Comparison of ENCODE assay signal across 19 cellular contexts in the genomic region with DNA sequence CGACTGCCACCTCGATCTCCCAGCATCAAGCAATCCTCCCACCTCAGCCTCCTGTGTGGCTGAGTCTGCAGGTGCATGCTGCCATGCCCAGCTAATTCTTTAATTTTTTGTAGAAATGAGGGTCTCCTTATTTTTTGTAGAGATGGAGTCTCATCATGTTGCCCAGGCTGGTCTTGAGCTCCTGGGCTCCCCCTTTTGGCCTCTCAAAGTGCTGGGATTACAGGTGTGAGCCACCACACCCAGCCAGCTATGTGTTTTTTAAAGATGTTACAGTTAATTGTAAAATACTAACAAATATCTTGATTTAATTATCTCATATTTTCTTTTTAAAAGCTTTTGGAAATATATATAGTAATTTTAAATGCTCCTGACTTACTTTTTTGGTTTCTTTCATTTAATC.
DNase-seq lines count a peak whose midpoint lies in the region; ATAC-seq and TF ChIP-seq lines count a peak whose summit lies in the region.
"Had no signal": no experiment of that assay in that cellular context is flagged by ENCODE, and none has a peak within 500 bp of the region (broad histone marks: within the 10 kb centered on the region; RNA-seq: fewer than 3 reads in every experiment).

No MANE protein-coding gene starts in this region.

- no peaks in the 10 kb centered on the region for H3K36me3 Mint-ChIP-seq in GM23338 (ENCODE audit: low read depth)

- in situ Hi-C loops in astrocyte of the spinal cord (cut with HindIII; ENCODE audit: low sequenced_read_pairs): no loop called here

- H3K9me3 Mint-ChIP-seq in GM23338: no peaks in the 10 kb centered on the region
- H3K9me3 Mint-ChIP-seq: activated T-helper 17 cell treated with anti-CD3 and anti-CD28 coated beads, Interleukin-2, amount 50 U/mL, for 72 hours; CD8-positive, alpha-beta memory T cell had no signal

- no peaks in the 10 kb centered on the region for H3K4me1 ChIP-seq in DND-41 (ENCODE audit: insufficient read depth, low read length)
- H3K4me1 ChIP-seq in GM23338 (ENCODE audit: insufficient read depth): no peaks in the 10 kb centered on the region
- no peaks in the 10 kb centered on the region for H3K4me1 ChIP-seq in Peyer's patch
- H3K4me1 ChIP-seq: left lung had no signal

- no peak overlapping the region for H3K4me2 ChIP-seq in DND-41 (ENCODE audit: insufficient read depth, low read length)
- H3K4me2 ChIP-seq in GM23338: no peak overlapping the region

- no peaks in the 10 kb centered on the region for H4K20me1 ChIP-seq in DND-41 (ENCODE audit: insufficient read depth, low read length)
- no peaks in the 10 kb centered on the region for H4K20me1 ChIP-seq in GM23338 (replicated peaks; ENCODE audit: insufficient read depth)

- H3K4me3 Mint-ChIP-seq in GM23338: no peak overlapping the region
- H3K4me3 Mint-ChIP-seq: activated CD4-positive, alpha-beta T cell treated with anti-CD3 and anti-CD28 coated beads for 36 hours; activated T-helper 17 cell treated with anti-CD3 and anti-CD28 coated beads, Interleukin-2, amount 50 U/mL, for 72 hours; CD8-positive, alpha-beta memory T cell had no signal

- no peaks in the 10 kb centered on the region; the same call in 1 of the 2 replicates for H3K36me3 ChIP-seq in DND-41 (ENCODE audit: insufficient read depth, low read length)
- H3K36me3 ChIP-seq in GM23338 (ENCODE audit: insufficient read depth): no peaks in the 10 kb centered on the region
- H3K36me3 ChIP-seq in Peyer's patch: no peaks in the 10 kb centered on the region
- H3K36me3 ChIP-seq: left lung had no signal

- H3K9me3 ChIP-seq in DND-41 (ENCODE audit: insufficient read depth, low read length, severe bottlenecking) (no peaks in the 10 kb centered on the region), Peyer's patch (no peaks in the 10 kb centered on the region)
- H3K9me3 ChIP-seq: left lung had no signal

- H3K27me3 ChIP-seq in DND-41 (ENCODE audit: insufficient read depth, low read length, poor library complexity) (no peaks in the 10 kb centered on the region), GM23338 (ENCODE audit: insufficient read depth) (no peaks in the 10 kb centered on the region), Peyer's patch (no peaks in the 10 kb centered on the region)
- H3K27me3 ChIP-seq: left lung had no signal

- no peaks in the 10 kb centered on the region for H3K4me1 Mint-ChIP-seq in GM23338
- H3K4me1 Mint-ChIP-seq: activated CD4-positive, alpha-beta T cell treated with anti-CD3 and anti-CD28 coated beads for 36 hours; activated T-helper 17 cell treated with anti-CD3 and anti-CD28 coated beads, Interleukin-2, amount 50 U/mL, for 72 hours; CD8-positive, alpha-beta memory T cell had no signal

- no peak for DNase-seq in DND-41
- DNase-seq in GM23338 (ENCODE audit: low spot score): peak; percentile 20
- DNase-seq in astrocyte of the spinal cord (ENCODE audit: low read depth, low spot score): no peak
- DNase-seq in foreskin fibroblast: no peak
- DNase-seq in stimulated activated naive CD4-positive, alpha-beta T cell (lab: John Stamatoyannopoulos, UW): no peak
- no peak for DNase-seq in Peyer's patch
- DNase-seq in hypothalamus (lab: John Stamatoyannopoulos, UW): no peak
- DNase-seq: activated CD4-positive, alpha-beta T cell treated with anti-CD3 and anti-CD28 coated beads for 36 hours; CD8-positive, alpha-beta memory T cell; DMS79; GM23248; head of caudate nucleus; left lung; NCI-H1417 treated with DMSO at 0.1 percent for 48 hours; NCI-H2227 treated with DMSO at 0.1 percent for 48 hours; stimulated activated CD4-positive, alpha-beta T cell treated with anti-CD3 and anti-CD28 coated beads, Interleukin-12 subunit alpha, Interleukin-12 subunit beta, amount 100 ng/mL, for 4 hours; stimulated activated CD8-positive, alpha-beta memory T cell treated with anti-CD3 and anti-CD28 coated beads, Interleukin-4, amount 100 ng/mL, for 48 hours; SW 1271 had no signal

- TF ChIP-seq CTCF in DND-41 (IDR thresholded peaks at IDR 0.05; ENCODE audit: borderline replicate concordance, extremely low read depth, low read length, poor library complexity, severe bottlenecking) (peak; percentile 3), GM23338 (conservative IDR thresholded peaks at IDR 0.05; ENCODE audit: low read depth in 2 of 2) (peak; percentile 34 to 44), astrocyte of the spinal cord (IDR thresholded peaks at IDR 0.05; ENCODE audit: low read depth, low read length) (peak; percentile 17), foreskin fibroblast (IDR thresholded peaks at IDR 0.05; ENCODE audit: low read depth, low read length) (peak; percentile 18), Peyer's patch (IDR thresholded peaks at IDR 0.05) (no peak)

- no peak overlapping the region for H3K9ac ChIP-seq in DND-41 (ENCODE audit: low read depth, low read length)
- H3K9ac ChIP-seq: GM23248 had no signal

- H3K4me3 ChIP-seq in DND-41 (ENCODE audit: low read depth in 1 of 2, low read length in 2 of 2) (no peak overlapping the region), GM23338 (no peak overlapping the region), astrocyte of the spinal cord (ENCODE audit: low read depth, low read length) (no peak overlapping the region), foreskin fibroblast (ENCODE audit: low read depth in 1 of 2, low read length in 2 of 2) (no peak overlapping the region), Peyer's patch (no peak overlapping the region)
- H3K4me3 ChIP-seq: GM23248, left lung had no signal

- H3K79me2 ChIP-seq in DND-41 (ENCODE audit: insufficient read depth, low read length) (no peaks in the 10 kb centered on the region), GM23338 (replicated peaks; ENCODE audit: insufficient read depth) (no peaks in the 10 kb centered on the region)

- H3K9me2 ChIP-seq in GM23338 (ENCODE audit: insufficient read depth): no peaks in the 10 kb centered on the region

- H3K27ac ChIP-seq in DND-41 (ENCODE audit: low read length) (no peak overlapping the region), GM23338 (ENCODE audit: low read depth) (no peak overlapping the region), Peyer's patch (no peak overlapping the region)
- H3K27ac ChIP-seq: GM23248 had no signal

- H3K27me3 Mint-ChIP-seq in GM23338 (ENCODE audit: insufficient read depth, low read depth, poor library complexity): no peaks in the 10 kb centered on the region
- H3K27me3 Mint-ChIP-seq: activated CD4-positive, alpha-beta T cell treated with anti-CD3 and anti-CD28 coated beads for 36 hours; activated T-helper 17 cell treated with anti-CD3 and anti-CD28 coated beads, Interleukin-2, amount 50 U/mL, for 72 hours; CD8-positive, alpha-beta memory T cell had no signal

- TF ChIP-seq POLR2A in Peyer's patch (IDR thresholded peaks at IDR 0.05): no peak

- H2AFZ ChIP-seq in DND-41 (ENCODE audit: low read depth, low read length) (no peak overlapping the region), GM23338 (no peak overlapping the region)
- H2AFZ ChIP-seq: GM23248 had no signal

- H3F3A ChIP-seq in GM23338 (replicated peaks; ENCODE audit: low read depth): no peaks in the 10 kb centered on the region

- no peak overlapping the region for H3K27ac Mint-ChIP-seq in GM23338
- H3K27ac Mint-ChIP-seq: activated CD4-positive, alpha-beta T cell treated with anti-CD3 and anti-CD28 coated beads for 36 hours; activated T-helper 17 cell treated with anti-CD3 and anti-CD28 coated beads, Interleukin-2, amount 50 U/mL, for 72 hours had no signal

- ATAC-seq in DND-41 (ENCODE audit: insufficient read depth, low read depth) (no peak), GM23338 (no peak; the same call in 2 of the 3 replicates)
- ATAC-seq: activated CD4-positive, alpha-beta T cell treated with anti-CD3 and anti-CD28 coated beads for 36 hours; activated T-helper 17 cell treated with anti-CD3 and anti-CD28 coated beads, Interleukin-2, amount 50 U/mL, for 72 hours had no signal

TF ChIP-seq in GM23338, 12 proteins besides CTCF, POLR2A, EP300 and RAD21 (continues in another document):
- TF ChIP-seq NANOG (IDR thresholded peaks at IDR 0.05; ENCODE audit: borderline replicate concordance) (no peak), REST (IDR thresholded peaks at IDR 0.05; ENCODE audit: unreplicated experiment) (no peak), CREB1 (CRISPR knock-in tag; IDR thresholded peaks at IDR 0.05; ENCODE audit: low read depth) (no peak), EZH2 (IDR thresholded peaks at IDR 0.05; ENCODE audit: low read depth, unreplicated experiment) (no peak), ZNF331 (CRISPR knock-in tag; IDR thresholded peaks at IDR 0.05; ENCODE audit: low read depth) (no peak), EZH2phosphoT487 (IDR thresholded peaks at IDR 0.05; ENCODE audit: unreplicated experiment) (no peak), ZNF114 (CRISPR knock-in tag; IDR thresholded peaks at IDR 0.05) (no peak)

Comparison
In these comparisons a context has a peak if more than half of its experiments do, and no peak if none do; other contexts are left out.
1. CTCF ChIP-seq: peak in DND-41 (single experiment), GM23338 (2 of 2), astrocyte of the spinal cord (single experiment) and foreskin fibroblast (single experiment); none in Peyer's patch (0 of 6).